1 cellular context compared by ENCODE assay signal in the genomic region with DNA sequence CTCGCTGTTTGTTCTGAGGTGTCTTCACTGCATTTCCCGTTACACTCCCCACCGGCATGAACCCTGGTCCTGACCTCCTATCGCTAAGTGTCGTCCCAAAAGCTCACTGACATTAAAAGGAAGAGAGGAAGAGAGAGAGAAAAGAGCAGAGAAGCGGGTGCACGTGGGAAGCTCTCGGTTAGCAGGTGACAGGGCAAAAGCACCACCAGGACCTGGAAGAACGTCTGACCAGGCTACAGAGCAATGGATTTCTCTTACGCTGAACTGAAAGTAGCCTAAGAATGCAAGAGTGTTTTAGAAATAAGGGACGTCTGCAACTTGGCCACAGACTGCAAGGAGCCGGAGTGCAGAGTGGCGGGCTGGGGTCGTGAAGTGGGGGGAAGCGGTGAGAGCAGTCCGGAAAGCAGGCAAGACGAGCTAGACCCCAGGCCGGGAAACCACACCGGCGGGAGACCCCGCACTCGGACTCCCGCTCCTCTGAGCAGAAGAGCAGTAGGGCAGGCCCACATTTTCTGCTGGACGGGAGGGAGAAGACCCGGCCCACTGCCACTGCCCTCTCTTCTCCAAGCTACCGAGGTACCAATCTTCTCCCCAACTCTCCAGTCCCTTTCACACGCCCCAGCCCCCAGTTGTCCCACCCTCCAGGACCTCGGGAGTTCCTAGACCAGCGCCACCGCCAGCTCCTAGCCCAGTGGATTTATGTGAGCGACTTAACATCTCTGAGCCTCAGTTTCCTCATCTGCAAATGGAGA.
TF ChIP-seq lines count a peak whose summit lies in the region.

No MANE protein-coding gene starts in this region.

TF ChIP-seq in HepG2, 621 proteins besides CTCF, POLR2A, EP300 and RAD21 (continued from another document):
- no peak for TF ChIP-seq ZNF781 (CRISPR knock-in tag; IDR thresholded peaks at IDR 0.05; ENCODE audit: borderline replicate concordance, not compliant biosample characterization)
- TF ChIP-seq, protein P1, sequence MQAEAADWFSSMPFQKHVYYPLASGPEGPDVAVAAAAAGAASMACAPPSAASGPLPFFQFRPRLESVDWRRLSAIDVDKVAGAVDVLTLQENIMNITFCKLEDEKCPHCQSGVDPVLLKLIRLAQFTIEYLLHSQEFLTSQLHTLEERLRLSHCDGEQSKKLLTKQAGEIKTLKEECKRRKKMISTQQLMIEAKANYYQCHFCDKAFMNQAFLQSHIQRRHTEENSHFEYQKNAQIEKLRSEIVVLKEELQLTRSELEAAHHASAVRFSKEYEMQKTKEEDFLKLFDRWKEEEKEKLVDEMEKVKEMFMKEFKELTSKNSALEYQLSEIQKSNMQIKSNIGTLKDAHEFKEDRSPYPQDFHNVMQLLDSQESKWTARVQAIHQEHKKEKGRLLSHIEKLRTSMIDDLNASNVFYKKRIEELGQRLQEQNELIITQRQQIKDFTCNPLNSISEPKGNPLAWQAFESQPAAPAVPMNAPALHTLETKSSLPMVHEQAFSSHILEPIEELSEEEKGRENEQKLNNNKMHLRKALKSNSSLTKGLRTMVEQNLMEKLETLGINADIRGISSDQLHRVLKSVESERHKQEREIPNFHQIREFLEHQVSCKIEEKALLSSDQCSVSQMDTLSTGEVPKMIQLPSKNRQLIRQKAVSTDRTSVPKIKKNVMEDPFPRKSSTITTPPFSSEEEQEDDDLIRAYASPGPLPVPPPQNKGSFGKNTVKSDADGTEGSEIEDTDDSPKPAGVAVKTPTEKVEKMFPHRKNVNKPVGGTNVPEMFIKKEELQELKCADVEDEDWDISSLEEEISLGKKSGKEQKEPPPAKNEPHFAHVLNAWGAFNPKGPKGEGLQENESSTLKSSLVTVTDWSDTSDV (CRISPR knock-in tag; IDR thresholded peaks at IDR 0.05), result peak; percentile 74; the same call in 1 of the 2 replicates
- TF ChIP-seq TBX2 (CRISPR knock-in tag; IDR thresholded peaks at IDR 0.05; ENCODE audit: borderline replicate concordance), result peak; percentile 57
- TF ChIP-seq ZNF432 (CRISPR knock-in tag; IDR thresholded peaks at IDR 0.05; ENCODE audit: borderline replicate concordance), result 0 out of 2 replicates have a peak, but pooled peaks have one; percentile 32
- TF ChIP-seq GPN1 (CRISPR knock-in tag; IDR thresholded peaks at IDR 0.05; ENCODE audit: borderline replicate concordance), result no peak
- TF ChIP-seq ZNF292 (CRISPR knock-in tag; IDR thresholded peaks at IDR 0.05; ENCODE audit: borderline replicate concordance, low read depth), result peak; percentile 53; the same call in 1 of the 2 replicates
- no peak for TF ChIP-seq BRD4 (CRISPR knock-in tag; IDR thresholded peaks at IDR 0.05)
